Comparison of ENCODE assay signal across 1 cellular context in genomic region chr9:5695860-5696259, GRCh38.
TF ChIP-seq lines count a peak whose summit lies in the region.

No MANE protein-coding gene starts in this region.

TF ChIP-seq in GM23338, 12 proteins besides CTCF, POLR2A, EP300 and RAD21:
- no peak for TF ChIP-seq ZNF462 (CRISPR knock-in tag; IDR thresholded peaks at IDR 0.05)
- TF ChIP-seq EZH2phosphoT487 (IDR thresholded peaks at IDR 0.05; ENCODE audit: unreplicated experiment) = no peak
- no peak for TF ChIP-seq NANOG (IDR thresholded peaks at IDR 0.05; ENCODE audit: borderline replicate concordance)
- TF ChIP-seq CREB1 (CRISPR knock-in tag; IDR thresholded peaks at IDR 0.05; ENCODE audit: low read depth) = no peak
- TF ChIP-seq STAT1 (IDR thresholded peaks at IDR 0.05; ENCODE audit: unreplicated experiment) = no peak
- TF ChIP-seq ETS1 (IDR thresholded peaks at IDR 0.05) = no peak
- TF ChIP-seq EZH2 (IDR thresholded peaks at IDR 0.05; ENCODE audit: low read depth, unreplicated experiment) = no peak
- TF ChIP-seq POLR2AphosphoS5 (IDR thresholded peaks at IDR 0.05; ENCODE audit: low read depth) = no peak
TF ChIP-seq in GM23338: peak in this region for 0.
